Comparison of ENCODE assay signal across 2 cellular contexts in genomic region chr2:50455351-50455750, GRCh38.
TF ChIP-seq lines count a peak whose summit lies in the region.

No MANE protein-coding gene starts in this region.

TF ChIP-seq in SK-N-SH, 30 proteins besides CTCF, POLR2A, EP300 and RAD21 (continued from another document):
- TF ChIP-seq USF2 (IDR thresholded peaks at IDR 0.05; ENCODE audit: borderline replicate concordance, low read depth, low read length) (no peak), GATA2 (CRISPR knock-in tag; IDR thresholded peaks at IDR 0.05) (peak; percentile 67), FOXJ3 (CRISPR knock-in tag; IDR thresholded peaks at IDR 0.05) (peak; percentile 70; the same call in 1 of the 2 replicates), JUND (IDR thresholded peaks at IDR 0.05) (no peak), NFIC (IDR thresholded peaks at IDR 0.05; ENCODE audit: borderline replicate concordance) (no peak), EZH2phosphoT487 (IDR thresholded peaks at IDR 0.05; ENCODE audit: borderline replicate concordance, low read depth) (no peak), MXI1 (IDR thresholded peaks at IDR 0.05; ENCODE audit: low read depth, low read length) (no peak), RFX5 (IDR thresholded peaks at IDR 0.05; ENCODE audit: low read length) (no peak), SMC3 (IDR thresholded peaks at IDR 0.05; ENCODE audit: low read depth, low read length) (no peak), MEF2A (IDR thresholded peaks at IDR 0.05; ENCODE audit: borderline replicate concordance, low read depth) (no peak), RCOR1 (IDR thresholded peaks at IDR 0.05; ENCODE audit: low read length) (peak; percentile 68; the same call in 1 of the 2 replicates), NRF1 (IDR thresholded peaks at IDR 0.05; ENCODE audit: low read depth, low read length) (no peak), FOXM1 (IDR thresholded peaks at IDR 0.05; ENCODE audit: low read depth) (no peak), SIN3A (IDR thresholded peaks at IDR 0.05; ENCODE audit: borderline replicate concordance, low read depth, low read length) (no peak)
- TF ChIP-seq, protein P1, sequence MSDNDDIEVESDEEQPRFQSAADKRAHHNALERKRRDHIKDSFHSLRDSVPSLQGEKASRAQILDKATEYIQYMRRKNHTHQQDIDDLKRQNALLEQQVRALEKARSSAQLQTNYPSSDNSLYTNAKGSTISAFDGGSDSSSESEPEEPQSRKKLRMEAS (IDR thresholded peaks at IDR 0.05; ENCODE audit: low read depth) = no peak
- TF ChIP-seq, protein P2, sequence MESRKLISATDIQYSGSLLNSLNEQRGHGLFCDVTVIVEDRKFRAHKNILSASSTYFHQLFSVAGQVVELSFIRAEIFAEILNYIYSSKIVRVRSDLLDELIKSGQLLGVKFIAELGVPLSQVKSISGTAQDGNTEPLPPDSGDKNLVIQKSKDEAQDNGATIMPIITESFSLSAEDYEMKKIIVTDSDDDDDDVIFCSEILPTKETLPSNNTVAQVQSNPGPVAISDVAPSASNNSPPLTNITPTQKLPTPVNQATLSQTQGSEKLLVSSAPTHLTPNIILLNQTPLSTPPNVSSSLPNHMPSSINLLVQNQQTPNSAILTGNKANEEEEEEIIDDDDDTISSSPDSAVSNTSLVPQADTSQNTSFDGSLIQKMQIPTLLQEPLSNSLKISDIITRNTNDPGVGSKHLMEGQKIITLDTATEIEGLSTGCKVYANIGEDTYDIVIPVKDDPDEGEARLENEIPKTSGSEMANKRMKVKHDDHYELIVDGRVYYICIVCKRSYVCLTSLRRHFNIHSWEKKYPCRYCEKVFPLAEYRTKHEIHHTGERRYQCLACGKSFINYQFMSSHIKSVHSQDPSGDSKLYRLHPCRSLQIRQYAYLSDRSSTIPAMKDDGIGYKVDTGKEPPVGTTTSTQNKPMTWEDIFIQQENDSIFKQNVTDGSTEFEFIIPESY (IDR thresholded peaks at IDR 0.05; ENCODE audit: borderline replicate concordance, low read depth) = no peak
TF ChIP-seq in SK-N-SH: peak in this region for 3.

TF ChIP-seq in SK-N-SH treated with all-trans-retinoic acid at 6 μM for 48 hours, 23 proteins besides CTCF, POLR2A, EP300 and RAD21 (continued from another document):
- TF ChIP-seq TSHZ2 (CRISPR knock-in tag; IDR thresholded peaks at IDR 0.05) (no peak), PATZ1 (CRISPR knock-in tag; IDR thresholded peaks at IDR 0.05; ENCODE audit: borderline replicate concordance) (no peak), CSRNP3 (CRISPR knock-in tag; IDR thresholded peaks at IDR 0.05) (no peak), ARNTL (CRISPR knock-in tag; IDR thresholded peaks at IDR 0.05; ENCODE audit: borderline replicate concordance, low read depth) (no peak), ZC3H10 (CRISPR knock-in tag; IDR thresholded peaks at IDR 0.05) (no peak), ZFP3 (CRISPR knock-in tag; IDR thresholded peaks at IDR 0.05) (no peak), OSR1 (CRISPR knock-in tag; IDR thresholded peaks at IDR 0.05) (no peak)
